Comparison of ENCODE assay signal across 9 cellular contexts in genomic region chr20:2387180-2387577, GRCh38. TPM values are rescaled to one million over a fixed set of nuclear protein-coding genes. Genes with fewer than 3 reads are reported as not detected.
DNase-seq lines count a peak whose midpoint lies in the region; ATAC-seq, FAIRE-seq and TF ChIP-seq lines count a peak whose summit lies in the region.
"Had no signal": no experiment of that assay in that cellular context is flagged by ENCODE, and none has a peak within 500 bp of the region (broad histone marks: within the 10 kb centered on the region; RNA-seq: fewer than 3 reads in every experiment).

No MANE protein-coding gene starts in this region.

- peak; percentile 57 for TF ChIP-seq CTCF in GM12865 (IDR thresholded peaks at IDR 0.05; ENCODE audit: insufficient read depth, low read depth, low read length, missing control alignments)
- TF ChIP-seq CTCF in IMR-90 (conservative IDR thresholded peaks at IDR 0.05; ENCODE audit: low read depth, low read length): peak; percentile 35; the same call in 1 of the 2 replicates
- TF ChIP-seq CTCF in WERI-Rb-1 (IDR thresholded peaks at IDR 0.05; ENCODE audit: low read depth, low read length): peak; percentile 81
- peak; percentile 45 to 59 for TF ChIP-seq CTCF in endothelial cell of umbilical vein (IDR thresholded peaks at IDR 0.05; ENCODE audit: extremely low read depth in 1 of 2, insufficient read depth in 1 of 2, low read depth in 1 of 2, low read length in 2 of 2)
- peak in 2 of 6 experiments; percentile 9 to 37 for TF ChIP-seq CTCF in upper lobe of left lung (IDR thresholded peaks at IDR 0.05)

- H3K23ac ChIP-seq in IMR-90 (ENCODE audit: low read depth, low read length): no peak overlapping the region

- no peak overlapping the region for H2BK20ac ChIP-seq in IMR-90 (ENCODE audit: low read depth, low read length)

- H3K27me3 ChIP-seq in IMR-90 (ENCODE audit: control insufficient read depth, insufficient read depth, low read length) (peaks cover 2% of the 10 kb centered on the region; the same call in 1 of the 2 replicates), WERI-Rb-1 (ENCODE audit: insufficient read depth, low read depth, severe bottlenecking) (no peaks in the 10 kb centered on the region), endothelial cell of umbilical vein (ENCODE audit: control insufficient read depth in 2 of 2, insufficient read depth in 2 of 2, low read length in 2 of 2) (no peaks in the 10 kb centered on the region), upper lobe of left lung (no peaks in the 10 kb centered on the region)

- H2BK120ac ChIP-seq in IMR-90 (ENCODE audit: low read depth, low read length): no peak overlapping the region

- H3K18ac ChIP-seq in IMR-90 (ENCODE audit: low read depth, low read length): no peak overlapping the region

- H2AFZ ChIP-seq in IMR-90 (replicated peaks; ENCODE audit: low read length, poor library complexity) (peak overlapping the region; percentile 33), endothelial cell of umbilical vein (ENCODE audit: low read depth, low read length) (no peak overlapping the region)

- H3K4me1 ChIP-seq in IMR-90 (ENCODE audit: control insufficient read depth, insufficient read depth, low read length) (no peaks in the 10 kb centered on the region), endothelial cell of umbilical vein (ENCODE audit: control insufficient read depth, extremely low read depth, insufficient read depth, low read length) (no peaks in the 10 kb centered on the region), upper lobe of left lung (no peaks in the 10 kb centered on the region)

- H3K9ac ChIP-seq in IMR-90 (ENCODE audit: low read depth, low read length): no peak overlapping the region
- no peak overlapping the region for H3K9ac ChIP-seq in endothelial cell of umbilical vein (replicated peaks; ENCODE audit: extremely low read depth, insufficient read depth, low read length)

- in situ Hi-C loops in IMR-90 (cut with MboI; ENCODE audit: low sequenced_read_pairs): no loop called here

- H3K27ac ChIP-seq in IMR-90 (ENCODE audit: insufficient read depth, low read length): no peak overlapping the region
- no peak overlapping the region for H3K27ac ChIP-seq in WERI-Rb-1
- no peak overlapping the region for H3K27ac ChIP-seq in endothelial cell of umbilical vein (ENCODE audit: insufficient read depth, low read depth, low read length)
- no peak overlapping the region for H3K27ac ChIP-seq in upper lobe of left lung

- BruUV-seq in IMR-90 (replicated peaks; lab: Mats Ljungman, UMichigan) (no TSS peak), endothelial cell of umbilical vein (replicated peaks; lab: Mats Ljungman, UMichigan) (no TSS peak)

- H2AK9ac ChIP-seq in IMR-90 (replicated peaks; ENCODE audit: low read depth, low read length, poor library complexity): no peak overlapping the region

- CTCF ChIA-PET in IMR-90 (lab: Yijun Ruan, JAX): interaction anchor here (1.0 kb wide), 1 partner anchor 65 kb away, joined by 3 read pairs; no protein-coding TSS in a partner anchor
- CTCF ChIA-PET in endothelial cell of umbilical vein (lab: Charles Lee): interaction anchor here (0.7 to 2.9 kb wide), 20 partner anchors 8 to 288 kb away, joined by 3 to 16 read pairs (median 3); no protein-coding TSS in a partner anchor

- no peak for FAIRE-seq in endothelial cell of umbilical vein (lab: Jason Lieb, UNC)

- DNase-seq in GM12865 (ENCODE audit: low read depth): peak; percentile 76
- DNase-seq in IMR-90: peak; percentile 19
- DNase-seq in WERI-Rb-1: peak; percentile 60
- DNase-seq in endothelial cell of umbilical vein (ENCODE audit: low read depth, low spot score): peak; percentile 33
- DNase-seq in stimulated activated CD4-positive, alpha-beta T cell treated with anti-CD3 and anti-CD28 coated beads, Interleukin-1b, Interleukin-23, amount 100 ng/mL, for 48 hours: peak; percentile 71
- no peak for DNase-seq in NCI-H1694 treated with DMSO at 0.1 percent for 48 hours (lab: John Stamatoyannopoulos, UW)
- no peak for DNase-seq in upper lobe of left lung

- no peaks in the 10 kb centered on the region for H3K79me2 ChIP-seq in endothelial cell of umbilical vein (ENCODE audit: control insufficient read depth, insufficient read depth, low read length)

- no peak overlapping the region for H3K14ac ChIP-seq in IMR-90 (replicated peaks; ENCODE audit: low read depth, low read length)

- 0% methylated on average over 1 of the region's 2 CpGs; no CpG with 5 or more reads in 1 of the 2 experiments for WGBS in IMR-90 (ENCODE audit: extremely low coverage in 2 of 2, insufficient read length in 1 of 2), 2 experiments
- 40 to 71% methylated on average over 1 to 2 of the region's 2 CpGs for WGBS in upper lobe of left lung, 2 donors

- H3K36me3 ChIP-seq in IMR-90 (ENCODE audit: control insufficient read depth, insufficient read depth, low read length): no peaks in the 10 kb centered on the region
- no peaks in the 10 kb centered on the region for H3K36me3 ChIP-seq in WERI-Rb-1
- no peaks in the 10 kb centered on the region for H3K36me3 ChIP-seq in endothelial cell of umbilical vein (ENCODE audit: control insufficient read depth in 2 of 2, extremely low read depth in 1 of 2, insufficient read depth in 2 of 2, low read length in 2 of 2)
- no peaks in the 10 kb centered on the region for H3K36me3 ChIP-seq in upper lobe of left lung

- TF ChIP-seq RAD21 in IMR-90 (IDR thresholded peaks at IDR 0.05; ENCODE audit: low read length): 0 out of 2 replicates have a peak, but pooled peaks have one; percentile 14

- ATAC-seq in IMR-90 (ENCODE audit: low read depth) (no peak), upper lobe of left lung (ENCODE audit: low FRiP score in 2 of 2) (no peak)

- H4K8ac ChIP-seq in IMR-90 (ENCODE audit: low read depth in 2 of 2, low read length in 2 of 2): no peak overlapping the region

- no peak overlapping the region for H3K4ac ChIP-seq in IMR-90 (ENCODE audit: low read depth, low read length)

- TF ChIP-seq EP300 in upper lobe of left lung (IDR thresholded peaks at IDR 0.05): no peak

- H3K9me1 ChIP-seq in IMR-90 (ENCODE audit: insufficient read depth, low read length) (no peaks in the 10 kb centered on the region), endothelial cell of umbilical vein (replicated peaks; ENCODE audit: control insufficient read depth, extremely low read depth, insufficient read depth, low read length) (no peaks in the 10 kb centered on the region)

- H3K79me1 ChIP-seq in IMR-90 (ENCODE audit: low read depth in 1 of 2, low read length in 2 of 2): no peaks in the 10 kb centered on the region

- no peak for TF ChIP-seq POLR2A in IMR-90 (IDR thresholded peaks at IDR 0.05; ENCODE audit: low read depth, low read length)
- TF ChIP-seq POLR2A in endothelial cell of umbilical vein (IDR thresholded peaks at IDR 0.05; ENCODE audit: low read depth, low read length): no peak
- TF ChIP-seq POLR2A in upper lobe of left lung (IDR thresholded peaks at IDR 0.05): no peak

- H3K4me2 ChIP-seq in IMR-90 (ENCODE audit: low read depth, low read length): no peak overlapping the region
- H3K4me2 ChIP-seq in endothelial cell of umbilical vein (ENCODE audit: insufficient read depth, low read length): no peak overlapping the region

- H3K9me3 ChIP-seq in IMR-90 (ENCODE audit: control insufficient read depth, insufficient read depth, low read length) (peaks cover 2% of the 10 kb centered on the region), WERI-Rb-1 (ENCODE audit: severe bottlenecking) (peaks cover 6% of the 10 kb centered on the region), endothelial cell of umbilical vein (replicated peaks; ENCODE audit: control insufficient read depth, insufficient read depth, low read length) (no peaks in the 10 kb centered on the region), upper lobe of left lung (peaks cover 0 to 16% (median 7%) of the 10 kb centered on the region in 4 donors)

- no peak overlapping the region for H2BK15ac ChIP-seq in IMR-90 (ENCODE audit: low read depth, low read length)

- POLR2A ChIA-PET in IMR-90 (lab: Charles Lee; ENCODE audit: unreplicated experiment) (no interaction called here), endothelial cell of umbilical vein (lab: Charles Lee) (no interaction called here)

- intact Hi-C loops in IMR-90 (cut with micrococcal nuclease): no loop called here
- intact Hi-C loops in endothelial cell of umbilical vein (cut with micrococcal nuclease): no loop called here

- H2AK5ac ChIP-seq in IMR-90 (ENCODE audit: low read depth, low read length): no peak overlapping the region

- H3K4me3 ChIP-seq in GM12865 (ENCODE audit: low read depth, low read length) (no peak overlapping the region), IMR-90 (ENCODE audit: insufficient read depth, low read depth, low read length) (no peak overlapping the region), WERI-Rb-1 (ENCODE audit: low read depth, low read length) (no peak overlapping the region), endothelial cell of umbilical vein (replicated peaks in 1 of 3; ENCODE audit: insufficient read depth in 1 of 3, low read depth in 1 of 3, low read length in 3 of 3) (no peak overlapping the region), upper lobe of left lung (no peak overlapping the region)

- no peak overlapping the region for H4K5ac ChIP-seq in IMR-90 (ENCODE audit: low read depth, low read length)

- H4K91ac ChIP-seq in IMR-90 (ENCODE audit: insufficient read depth, low read depth, low read length): no peak overlapping the region

- no peak overlapping the region for H3K56ac ChIP-seq in IMR-90 (ENCODE audit: extremely low read depth, insufficient read depth, low read length)

- no peaks in the 10 kb centered on the region for H4K20me1 ChIP-seq in IMR-90 (ENCODE audit: insufficient read depth, low read length)
- H4K20me1 ChIP-seq in endothelial cell of umbilical vein (replicated peaks; ENCODE audit: control insufficient read depth, extremely low read depth, insufficient read depth, low read length): no peaks in the 10 kb centered on the region

- H2BK5ac ChIP-seq in IMR-90 (ENCODE audit: low read depth, low read length, poor library complexity, severe bottlenecking): no peak overlapping the region

- dilution Hi-C loops in IMR-90 (cut with HindIII; ENCODE audit: low sequenced_read_pairs, unreplicated experiment): no loop called here
- dilution Hi-C loops in endothelial cell of umbilical vein (cut with MboI; ENCODE audit: extremely low pct_ligation_motif_present, low sequenced_read_pairs): no loop called here

TF ChIP-seq in IMR-90, 13 proteins besides CTCF, POLR2A, EP300 and RAD21 (continues in another document):
- TF ChIP-seq NFE2L2 (IDR thresholded peaks at IDR 0.05; ENCODE audit: low read depth, low read length): no peak

RNA-seq across cellular contexts. Expression of gene TGM6, which starts 6.5 kb away (rescaled TPM):
- total RNA-seq in IMR-90 (2012; rRNA removed): not detected in 2 replicates
- not detected in 2 replicates for polyA plus RNA-seq in IMR-90 (2012; rRNA removed)
- not detected in 2 replicates for polyA plus RNA-seq in IMR-90 (2012; cell fraction: cytosol; rRNA removed)
- not detected in 2 replicates for polyA plus RNA-seq in IMR-90 (2012; cell fraction: nucleus; rRNA removed; ENCODE audit: low replicate concordance)
- total RNA-seq in endothelial cell of umbilical vein: not detected in 2 replicates
- not detected in 2 replicates for polyA plus RNA-seq in endothelial cell of umbilical vein
- polyA plus RNA-seq in endothelial cell of umbilical vein (2011; cell fraction: cytosol; rRNA removed): not detected in 2 replicates
- polyA plus RNA-seq in endothelial cell of umbilical vein (2011; cell fraction: nucleus; rRNA removed): not detected in 2 replicates
- polyA plus RNA-seq in endothelial cell of umbilical vein (2012): not detected in 2 replicates
- polyA minus RNA-seq in endothelial cell of umbilical vein: not detected in 2 replicates
- not detected for polyA minus RNA-seq in endothelial cell of umbilical vein (2011; cell fraction: cytosol; rRNA and poly(A)+ RNA removed)
- polyA minus RNA-seq in endothelial cell of umbilical vein (2011; cell fraction: nucleus; rRNA and poly(A)+ RNA removed): not detected in 2 replicates
- not detected for total RNA-seq in upper lobe of left lung
- polyA plus RNA-seq: adipose tissue, thymus had no signal

Comparison
In these comparisons a context has a peak if more than half of its experiments do, and no peak if none do; other contexts are left out.
1. DNase-seq: peak in GM12865 (single experiment), IMR-90 (single experiment), WERI-Rb-1 (single experiment), endothelial cell of umbilical vein (single experiment) and stimulated activated CD4-positive, alpha-beta T cell treated with anti-CD3 and anti-CD28 coated beads, Interleukin-1b, Interleukin-23, amount 100 ng/mL, for 48 hours (single experiment); none in NCI-H1694 treated with DMSO at 0.1 percent for 48 hours (single experiment) and upper lobe of left lung (0 of 2).